Comparison of ENCODE assay signal across 8 cellular contexts in the genomic region with DNA sequence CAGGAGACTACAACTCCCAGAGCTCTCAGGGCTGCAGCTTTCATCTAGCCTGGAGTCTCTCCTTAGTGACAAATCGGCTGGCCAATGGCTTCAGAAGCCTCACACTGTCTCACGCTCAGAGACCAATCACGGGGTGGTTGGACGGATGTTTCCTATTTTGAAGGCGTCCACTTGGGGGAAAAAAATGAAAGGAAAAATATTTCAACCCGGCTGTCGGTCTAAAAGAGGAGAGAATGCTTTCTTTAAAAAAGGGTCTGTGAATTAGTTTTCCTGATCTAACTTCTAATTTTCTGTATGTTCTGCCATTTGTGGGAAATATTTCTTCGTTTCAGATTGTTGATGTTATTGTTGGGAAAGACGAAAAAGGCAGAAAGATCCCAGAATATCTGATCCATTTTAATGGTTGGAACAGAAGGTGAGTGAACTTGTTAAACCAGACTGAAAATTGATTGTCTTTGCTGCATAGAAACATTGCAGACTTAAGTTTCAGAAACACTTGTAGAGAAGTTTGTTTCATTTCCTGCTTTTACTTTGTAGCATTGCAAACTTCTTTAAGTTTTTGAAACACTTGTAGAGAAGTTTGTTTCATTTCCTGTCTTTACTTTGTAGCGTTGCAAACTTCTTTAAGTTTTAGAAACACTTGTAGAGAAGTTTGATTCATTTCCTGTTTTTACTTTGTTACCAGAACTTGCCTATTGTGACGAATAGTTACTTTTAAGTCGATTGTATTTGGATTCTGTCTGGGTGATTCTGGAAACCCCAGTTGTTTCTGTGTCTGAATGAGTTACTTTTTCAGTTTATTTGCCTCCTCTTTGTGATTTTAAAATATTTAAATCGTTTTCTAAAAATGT. TPM values are rescaled to one million over a fixed set of nuclear protein-coding genes. Genes with fewer than 3 reads are reported as not detected.
A peak's percentile ranks its signal among the peaks of the same experiment; 100 is the strongest.
DNase-seq lines count a peak whose midpoint lies in the region; ATAC-seq, FAIRE-seq and TF ChIP-seq lines count a peak whose summit lies in the region.

No MANE protein-coding gene starts in this region.

- H4K20me1 ChIP-seq in SU-DHL-6 (ENCODE audit: low read depth, low read length) = no peaks in the 10 kb centered on the region

- in situ Hi-C loops in GM13976 (cut with MboI; ENCODE audit: low sequenced_read_pairs, unreplicated experiment) = no loop called here

- H3F3A ChIP-seq in SU-DHL-6 (ENCODE audit: insufficient read depth) = peaks cover 9% of the 10 kb centered on the region; the same call in 1 of the 2 replicates

- H2AFZ ChIP-seq in SU-DHL-6 (ENCODE audit: low read depth, low read length, severe bottlenecking) = peak overlapping the region; percentile 27

- no peaks in the 10 kb centered on the region for H3K9me2 ChIP-seq in SU-DHL-6 (replicated peaks; ENCODE audit: insufficient read depth, low read length)

- H3K4me1 ChIP-seq in pancreas = no peaks in the 10 kb centered on the region

- peak overlapping the region; percentile 94 for H3K27ac ChIP-seq in SU-DHL-6 (ENCODE audit: low read depth, low read length)
- H3K27ac ChIP-seq in pancreas = peak overlapping the region in 2 of 4 donors; percentile 81 to 83

- H3K27me3 ChIP-seq in SU-DHL-6 (ENCODE audit: low read length) (no peaks in the 10 kb centered on the region), pancreas (no peaks in the 10 kb centered on the region)

- WGBS in pancreas, 2 donors = 1 to 22% methylated on average over 13 of the region's 13 CpGs

- DNase-seq in GM13976 (ENCODE audit: low spot score) (peak; percentile 65), NCI-H1417 treated with DMSO at 0.1 percent for 48 hours (lab: John Stamatoyannopoulos, UW) (peak; percentile 61), amniotic stem cell (lab: John Stamatoyannopoulos, UW) (peak; percentile 76), cardiac septum (ENCODE audit: low spot score) (peak; percentile 91), pancreas (peak in 5 of 6 donors; percentile 74 to 87 (median 79)), urothelium cell line (ENCODE audit: low spot score) (peak; percentile 56)

- peak overlapping the region; percentile 68 for H3K9ac ChIP-seq in SU-DHL-6 (ENCODE audit: low read length)

- peak overlapping the region; percentile 92 for H3K4me2 ChIP-seq in SU-DHL-6 (ENCODE audit: low read depth, low read length, poor library complexity, severe bottlenecking)

- FAIRE-seq in pancreas (lab: Jason Lieb, UNC) (peak; percentile 98), urothelium cell line (lab: Jason Lieb, UNC) (no peak)

- intact Hi-C loops in cardiac septum (cut with DNase I) = loop anchor here (10.0 kb wide), 1 partner anchor 615 kb away; no protein-coding TSS in a partner anchor
- intact Hi-C loops in pancreas (cut with DNase I) = loop anchor here in 1 of 3 donors (10.0 kb wide), 1 partner anchor 225 kb away; no protein-coding TSS in a partner anchor

- ATAC-seq in HG02852 (IDR thresholded peaks at IDR 0.05; ENCODE audit: unreplicated experiment) (peak; percentile 76), pancreas (peak; percentile 86 to 95 (median 90))

- no peaks in the 10 kb centered on the region for H3K9me3 ChIP-seq in SU-DHL-6 (ENCODE audit: insufficient read depth, low read length)
- no peaks in the 10 kb centered on the region for H3K9me3 ChIP-seq in pancreas

- TF ChIP-seq CTCF in GM13976 (IDR thresholded peaks at IDR 0.05; ENCODE audit: borderline replicate concordance, control extremely low read depth, extremely low read depth, insufficient read depth, missing control alignments) = no peak
- TF ChIP-seq CTCF in SU-DHL-6 (IDR thresholded peaks at IDR 0.05; ENCODE audit: insufficient read depth, low read length, poor library complexity, severe bottlenecking) = no peak
- TF ChIP-seq CTCF in pancreas (IDR thresholded peaks at IDR 0.05) = no peak

- H3K4me3 ChIP-seq in SU-DHL-6 (ENCODE audit: insufficient read depth, low read length, poor library complexity, severe bottlenecking) (peak overlapping the region; percentile 81), pancreas (peak overlapping the region; percentile 19 to 67 (median 41))

- H3K36me3 ChIP-seq in SU-DHL-6 (ENCODE audit: low read length) (0 out of 2 replicates have a peak, but pooled peaks cover 8% of the 10 kb centered on the region), pancreas (no peaks in the 10 kb centered on the region)

- no peaks in the 10 kb centered on the region for H3K79me2 ChIP-seq in SU-DHL-6 (ENCODE audit: insufficient read depth, low read length)

RNA-seq across cellular contexts. Expression of a gene that starts 1.6 kb away (rescaled TPM):
- total RNA-seq in cardiac septum = 11.0 TPM
- total RNA-seq in pancreas = 10 to 100 TPM in 1 of 6 donors, 1 to 10 TPM in 5; 6.5 to 17.3 (median 7.6) TPM
- 10 to 100 TPM; 14.3 to 17.8 TPM for polyA plus RNA-seq in pancreas
